15 cellular contexts compared by ENCODE assay signal in genomic region chr3:21621396-21621695, GRCh38.
DNase-seq lines count a peak whose midpoint lies in the region; ATAC-seq lines count a peak whose summit lies in the region.
"Had no signal": no experiment of that assay in that cellular context is flagged by ENCODE, and none has a peak within 500 bp of the region (broad histone marks: within the 10 kb centered on the region; RNA-seq: fewer than 3 reads in every experiment).

No MANE protein-coding gene starts in this region.

- no peak for ATAC-seq in effector memory CD8-positive, alpha-beta T cell (replicated peaks)
- no peak for ATAC-seq in sciatic nerve
- ATAC-seq: esophagus mucosa had no signal

- no peak overlapping the region for H3K27ac Mint-ChIP-seq in effector memory CD8-positive, alpha-beta T cell
- H3K27ac Mint-ChIP-seq: stimulated activated naive CD8-positive, alpha-beta T cell treated with anti-CD3 and anti-CD28 coated beads, Interleukin-15, Interleukin-2, amounts not matched to agents 100 ng/mL and 50 ng/mL, for 24 hours had no signal

- H3K9me3 Mint-ChIP-seq in effector memory CD8-positive, alpha-beta T cell = peaks cover 2% of the 10 kb centered on the region in 2 donors
- H3K9me3 Mint-ChIP-seq: stimulated activated naive CD8-positive, alpha-beta T cell treated with anti-CD3 and anti-CD28 coated beads, Interleukin-15, Interleukin-2, amounts not matched to agents 100 ng/mL and 50 ng/mL, for 24 hours had no signal

- H3K4me1 Mint-ChIP-seq in effector memory CD8-positive, alpha-beta T cell (ENCODE audit: low read depth in 2 of 2) = no peaks in the 10 kb centered on the region

- no peak overlapping the region for H3K4me3 Mint-ChIP-seq in effector memory CD8-positive, alpha-beta T cell
- H3K4me3 Mint-ChIP-seq: stimulated activated naive CD8-positive, alpha-beta T cell treated with anti-CD3 and anti-CD28 coated beads, Interleukin-15, Interleukin-2, amounts not matched to agents 100 ng/mL and 50 ng/mL, for 24 hours had no signal

- H3K27me3 Mint-ChIP-seq in effector memory CD8-positive, alpha-beta T cell = no peaks in the 10 kb centered on the region
- H3K27me3 Mint-ChIP-seq: stimulated activated naive CD8-positive, alpha-beta T cell treated with anti-CD3 and anti-CD28 coated beads, Interleukin-15, Interleukin-2, amounts not matched to agents 100 ng/mL and 50 ng/mL, for 24 hours had no signal

- no peaks in the 10 kb centered on the region for H3K36me3 Mint-ChIP-seq in effector memory CD8-positive, alpha-beta T cell (ENCODE audit: insufficient read depth)

- intact Hi-C loops in sciatic nerve (cut with DNase I) = no loop called here

- peak; percentile 23 for DNase-seq in EL
- DNase-seq in SW480 (ENCODE audit: low spot score) = peak; percentile 1
- DNase-seq in fibroblast of the conjunctiva (ENCODE audit: low read depth) = peak; percentile 37
- peak; percentile 46 for DNase-seq in retina
- no peak for DNase-seq in NCI-H1694 treated with DMSO at 0.1 percent for 48 hours (lab: John Stamatoyannopoulos, UW)
- DNase-seq in NCI-H2227 treated with DMSO at 0.1 percent for 48 hours (lab: John Stamatoyannopoulos, UW) = no peak
- no peak for DNase-seq in effector memory CD8-positive, alpha-beta T cell
- DNase-seq in sciatic nerve (ENCODE audit: low spot score) = no peak
- DNase-seq: activated effector memory CD4-positive, alpha-beta T cell treated with Interleukin-2 at 50 U/mL for 16 hours; cerebellar nuclear complex; COR-L47; Peyer's patch; T-helper 2 cell had no signal

Comparison
In these comparisons a context has a peak if more than half of its experiments do, and no peak if none do; other contexts are left out.
1. DNase-seq: peak in EL (single experiment), SW480 (single experiment), fibroblast of the conjunctiva (single experiment) and retina (single experiment); none in NCI-H1694 treated with DMSO at 0.1 percent for 48 hours (single experiment), NCI-H2227 treated with DMSO at 0.1 percent for 48 hours (single experiment), effector memory CD8-positive, alpha-beta T cell (0 of 3) and sciatic nerve (single experiment).